Comparison of ENCODE assay signal across 9 cellular contexts in genomic region chr11:12693485-12694181, GRCh38. TPM values are rescaled to one million over a fixed set of nuclear protein-coding genes. Genes with fewer than 3 reads are reported as not detected.
DNase-seq lines count a peak whose midpoint lies in the region; TF ChIP-seq lines count a peak whose summit lies in the region.
"Had no signal": no experiment of that assay in that cellular context is flagged by ENCODE, and none has a peak within 500 bp of the region (broad histone marks: within the 10 kb centered on the region; RNA-seq: fewer than 3 reads in every experiment).

No MANE protein-coding gene starts in this region.

- peaks cover 75% of the 10 kb centered on the region for H3K4me1 Mint-ChIP-seq in MCF 10A (ENCODE audit: insufficient read depth, unreplicated experiment)

- peak overlapping the region; percentile 63 to 76 for H3K9ac ChIP-seq in stomach smooth muscle (ENCODE audit: low read length in 2 of 2)

- H3K9me3 Mint-ChIP-seq in MCF 10A (ENCODE audit: unreplicated experiment): no peaks in the 10 kb centered on the region

- BruUV-seq in MCF 10A (replicated peaks; lab: Mats Ljungman, UMichigan): no TSS peak

- peak overlapping the region; percentile 94 for H3K27ac Mint-ChIP-seq in MCF 10A (ENCODE audit: low read depth, unreplicated experiment)

- CTCF ChIA-PET in MCF 10A (lab: Yijun Ruan, JAX): interaction anchor here (0.7 to 1.6 kb wide), 4 partner anchors 14 to 363 kb away, joined by 3 to 4 read pairs (median 3); no protein-coding TSS in a partner anchor

- intact Hi-C loops in MCF 10A (cut with micrococcal nuclease): loop anchor here (1.0 kb wide), 1 partner anchor 15 kb away; no protein-coding TSS in a partner anchor

- H3K27ac ChIP-seq in stomach smooth muscle (ENCODE audit: low read length): peak overlapping the region; percentile 95

- peak; percentile 36 for DNase-seq in SHP77 treated with DMSO at 0.1 percent for 48 hours (lab: John Stamatoyannopoulos, UW)
- no peak for DNase-seq in SHP77 (lab: John Stamatoyannopoulos, UW)
- peak; percentile 76 for DNase-seq in NCI-H446 treated with DMSO at 0.1 percent for 48 hours (lab: John Stamatoyannopoulos, UW)
- peak; percentile 97 for DNase-seq in MCF 10A (ENCODE audit: unreplicated experiment)
- DNase-seq in kidney epithelial cell (ENCODE audit: low read depth): peak; percentile 96
- no peak for DNase-seq in D341Med (ENCODE audit: low spot score)
- no peak for DNase-seq in HuH-7.5 (ENCODE audit: low spot score)
- DNase-seq: CD4-positive, CD25-positive, alpha-beta regulatory T cell had no signal

- TF ChIP-seq CTCF in MCF 10A (IDR thresholded peaks at IDR 0.05; ENCODE audit: unreplicated experiment) (no peak), kidney epithelial cell (IDR thresholded peaks at IDR 0.05; ENCODE audit: insufficient read depth, low read length, poor library complexity, severe bottlenecking) (no peak)

- POLR2A ChIA-PET in MCF 10A (lab: Yijun Ruan, JAX): interaction anchor here (0.5 to 11.2 kb wide), 32 partner anchors 10 to 431 kb away, joined by 3 to 248 read pairs (median 5); partner anchors contain the start of genes PARVA and TEAD1

- no peak overlapping the region for H3K4me3 ChIP-seq in kidney epithelial cell (ENCODE audit: low read depth, low read length)
- peak overlapping the region; percentile 8 to 69 for H3K4me3 ChIP-seq in stomach smooth muscle (ENCODE audit: low read length in 2 of 2)

- H3K27me3 ChIP-seq in kidney epithelial cell (ENCODE audit: control insufficient read depth, insufficient read depth, low read length) (no peaks in the 10 kb centered on the region), stomach smooth muscle (ENCODE audit: control insufficient read depth in 1 of 2, insufficient read depth in 2 of 2, low read length in 2 of 2) (no peaks in the 10 kb centered on the region)

- H3K36me3 ChIP-seq in kidney epithelial cell (ENCODE audit: control insufficient read depth, insufficient read depth, low read length) (no peaks in the 10 kb centered on the region), stomach smooth muscle (ENCODE audit: control insufficient read depth in 2 of 2, insufficient read depth in 2 of 2, low read length in 2 of 2) (no peaks in the 10 kb centered on the region)

- peaks cover 20% of the 10 kb centered on the region for H3K36me3 Mint-ChIP-seq in MCF 10A (ENCODE audit: insufficient read depth, unreplicated experiment)
- H3K36me3 Mint-ChIP-seq: CD4-positive, CD25-positive, alpha-beta regulatory T cell had no signal

- H3K9me3 ChIP-seq in stomach smooth muscle (ENCODE audit: control insufficient read depth in 2 of 2, low read length in 2 of 2): no peaks in the 10 kb centered on the region

- peaks cover 45% of the 10 kb centered on the region for H3K4me1 ChIP-seq in stomach smooth muscle (ENCODE audit: control insufficient read depth, insufficient read depth, low read length)

- H3K4me3 Mint-ChIP-seq in MCF 10A (ENCODE audit: unreplicated experiment): peak overlapping the region; percentile 62
- H3K4me3 Mint-ChIP-seq: CD4-positive, CD25-positive, alpha-beta regulatory T cell had no signal

- no peaks in the 10 kb centered on the region for H3K27me3 Mint-ChIP-seq in MCF 10A (ENCODE audit: insufficient read depth, unreplicated experiment)

RNA-seq across cellular contexts. Expression of gene TEAD1, which starts 19.4 kb away (rescaled TPM):
- total RNA-seq in MCF 10A (2022) (91.0 and 123 TPM in 2 replicates), kidney epithelial cell (76.7 and 88.1 TPM in 2 replicates)

Comparison
In these comparisons a context has a peak if more than half of its experiments do, and no peak if none do; other contexts are left out.
1. DNase-seq: peak in SHP77 treated with DMSO at 0.1 percent for 48 hours (single experiment), NCI-H446 treated with DMSO at 0.1 percent for 48 hours (single experiment), MCF 10A (single experiment) and kidney epithelial cell (single experiment); none in SHP77 (0 of 2), D341Med (single experiment) and HuH-7.5 (single experiment).